ENCODE assay signal across 2 cellular contexts in the genomic region with DNA sequence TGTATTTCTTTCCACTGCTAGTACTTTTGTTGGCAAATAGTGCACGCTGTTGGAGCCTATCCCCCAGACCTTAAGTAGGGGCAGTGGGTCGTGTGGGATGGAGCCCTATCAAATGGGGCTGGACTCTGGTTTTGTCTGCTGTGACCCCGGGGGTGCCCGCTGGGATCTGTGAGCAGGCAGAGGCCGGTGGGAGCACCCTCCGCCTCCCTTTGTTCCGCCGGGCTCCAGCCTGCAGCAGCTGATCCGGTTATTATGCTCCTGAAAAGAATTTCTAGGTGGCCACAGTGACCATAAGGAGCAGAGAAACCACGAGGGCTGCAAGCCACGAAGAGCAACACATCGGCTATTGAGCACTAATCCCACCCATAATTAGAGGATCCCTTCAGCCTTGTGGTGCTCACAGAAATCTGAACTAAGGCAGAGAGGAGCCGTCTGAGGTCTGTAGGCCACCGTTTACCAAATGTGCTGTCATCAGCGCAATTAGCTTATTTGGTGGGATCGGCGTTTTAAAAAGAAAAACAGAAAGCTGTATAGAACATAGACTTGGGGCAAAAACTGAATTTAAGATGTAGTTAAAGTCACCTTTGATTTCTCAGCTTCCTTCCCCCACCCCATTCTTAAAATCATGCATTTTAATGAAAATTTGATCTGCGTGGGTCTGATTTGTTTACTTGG.
TF ChIP-seq lines count a peak whose summit lies in the region.

No MANE protein-coding gene starts in this region.

TF ChIP-seq in A549, 52 proteins besides CTCF, POLR2A, EP300 and RAD21:
- TF ChIP-seq MAFK (IDR thresholded peaks at IDR 0.05; ENCODE audit: partially characterized antibody) (peak; percentile 87), RNF2 (IDR thresholded peaks at IDR 0.05; ENCODE audit: borderline replicate concordance, low read depth) (no peak)

TF ChIP-seq in H1, 55 proteins besides CTCF, POLR2A, EP300 and RAD21:
- TF ChIP-seq KDM5A (IDR thresholded peaks at IDR 0.05; ENCODE audit: low read length), result no peak
- TF ChIP-seq CBX8 (IDR thresholded peaks at IDR 0.05; ENCODE audit: borderline replicate concordance, low read depth, low read length), result no peak
- no peak for TF ChIP-seq FOSL1 (IDR thresholded peaks at IDR 0.05; ENCODE audit: insufficient read depth, low read depth, low read length)
- no peak for TF ChIP-seq SRF (IDR thresholded peaks at IDR 0.05; ENCODE audit: low read depth, low read length)
- TF ChIP-seq, protein P1, sequence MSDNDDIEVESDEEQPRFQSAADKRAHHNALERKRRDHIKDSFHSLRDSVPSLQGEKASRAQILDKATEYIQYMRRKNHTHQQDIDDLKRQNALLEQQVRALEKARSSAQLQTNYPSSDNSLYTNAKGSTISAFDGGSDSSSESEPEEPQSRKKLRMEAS (IDR thresholded peaks at IDR 0.05), result no peak
- TF ChIP-seq CBX5 (IDR thresholded peaks at IDR 0.05; ENCODE audit: low read depth, low read length), result no peak
- no peak for TF ChIP-seq SUZ12 (IDR thresholded peaks at IDR 0.05; ENCODE audit: low read length)
- TF ChIP-seq HDAC2 (IDR thresholded peaks at IDR 0.05; ENCODE audit: borderline replicate concordance in 1 of 2, low read depth in 2 of 2, low read length in 2 of 2), result no peak
- TF ChIP-seq EZH2 (IDR thresholded peaks at IDR 0.05; ENCODE audit: low read depth, low read length, severe bottlenecking), result no peak
- TF ChIP-seq CHD1 (IDR thresholded peaks at IDR 0.05; ENCODE audit: low read depth, low read length), result no peak
- no peak for TF ChIP-seq ASH2L (IDR thresholded peaks at IDR 0.05; ENCODE audit: low read length)
- no peak for TF ChIP-seq CTBP2 (IDR thresholded peaks at IDR 0.05; ENCODE audit: borderline replicate concordance, insufficient read depth, insufficient read length, low read length)
- no peak for TF ChIP-seq RBBP5 (IDR thresholded peaks at IDR 0.05; ENCODE audit: borderline replicate concordance, low read depth, low read length)
- TF ChIP-seq ZNF274 (IDR thresholded peaks at IDR 0.05; ENCODE audit: borderline replicate concordance, extremely low read depth, low read length), result no peak
- no peak for TF ChIP-seq RXRA (IDR thresholded peaks at IDR 0.05; ENCODE audit: insufficient read depth, low read depth, low read length)
